ENCODE assay signal across 13 cellular contexts in genomic region chr14:35480119-35480769, GRCh38. TPM values are rescaled to one million over a fixed set of nuclear protein-coding genes. Genes with fewer than 3 reads are reported as not detected.
A peak's percentile ranks its signal among the peaks of the same experiment; 100 is the strongest.
DNase-seq lines count a peak whose midpoint lies in the region; ATAC-seq, FAIRE-seq and TF ChIP-seq lines count a peak whose summit lies in the region.
"Had no signal": no experiment of that assay in that cellular context is flagged by ENCODE, and none has a peak within 500 bp of the region (broad histone marks: within the 10 kb centered on the region; RNA-seq: fewer than 3 reads in every experiment).

No MANE protein-coding gene starts in this region.

- TF ChIP-seq RAD21 in SK-N-SH (IDR thresholded peaks at IDR 0.05; ENCODE audit: low read length): no peak

- TF ChIP-seq CTCF in SK-N-SH (IDR thresholded peaks at IDR 0.05) (no peak), endothelial cell (IDR thresholded peaks at IDR 0.05; ENCODE audit: unreplicated experiment) (no peak)

- H3K27ac ChIP-seq in SK-N-SH (ENCODE audit: low read depth in 2 of 2, low read length in 1 of 2): no peak overlapping the region
- H3K27ac ChIP-seq: prostate gland had no signal

- peaks cover 6% of the 10 kb centered on the region for H3K4me1 Mint-ChIP-seq in endothelial cell (ENCODE audit: unreplicated experiment)
- H3K4me1 Mint-ChIP-seq: CD14-positive monocyte had no signal

- DNase-seq in EL (peak; percentile 4), GM19239 (ENCODE audit: insufficient read length, low spot score) (peak; percentile 5), RPMI7951 (ENCODE audit: low read depth) (peak; percentile 35), SK-N-SH (no peak), posterior vena cava (ENCODE audit: low spot score) (no peak), endothelial cell (ENCODE audit: low spot score) (no peak)
- no peak for DNase-seq in effector CD4-positive, alpha-beta T cell
- DNase-seq: NCI-H2171 treated with DMSO at 0.1 percent for 48 hours, T1000 had no signal

- intact Hi-C loops in posterior vena cava (cut with DNase I): no loop called here

- no peak overlapping the region for H2AFZ ChIP-seq in SK-N-SH (ENCODE audit: low read depth)

- no peaks in the 10 kb centered on the region for H3K9me3 Mint-ChIP-seq in endothelial cell (ENCODE audit: unreplicated experiment)

- H3K79me2 ChIP-seq in SK-N-SH (ENCODE audit: insufficient read depth): no peaks in the 10 kb centered on the region

- no peaks in the 10 kb centered on the region for H3K27me3 Mint-ChIP-seq in endothelial cell (ENCODE audit: unreplicated experiment)

- no peak overlapping the region for H3K27ac Mint-ChIP-seq in endothelial cell (ENCODE audit: unreplicated experiment)

- POLR2A ChIA-PET in SK-N-SH (lab: Yijun Ruan, JAX): interaction anchor here (0.6 kb wide), 1 partner anchor 186 kb away, joined by 5 read pairs; no protein-coding TSS in a partner anchor

- peak; percentile 97 for ATAC-seq in HG02885 (IDR thresholded peaks at IDR 0.05; ENCODE audit: poor library complexity, unreplicated experiment)

- no peaks in the 10 kb centered on the region for H3K9me3 ChIP-seq in SK-N-SH
- H3K9me3 ChIP-seq: prostate gland had no signal

- no peak for FAIRE-seq in GM19239 (lab: Jason Lieb, UNC)
- FAIRE-seq: H1 had no signal

- no peaks in the 10 kb centered on the region for H3K36me3 Mint-ChIP-seq in endothelial cell (ENCODE audit: low read depth, unreplicated experiment)
- H3K36me3 Mint-ChIP-seq: CD14-positive monocyte had no signal

- H3K4me1 ChIP-seq in SK-N-SH (ENCODE audit: control insufficient read depth in 1 of 2, insufficient read depth in 2 of 2, low read depth in 1 of 2, low read length in 1 of 2): no peaks in the 10 kb centered on the region
- H3K4me1 ChIP-seq: prostate gland had no signal

- CTCF ChIA-PET in SK-N-SH (lab: Yijun Ruan, JAX): no interaction called here

- no peaks in the 10 kb centered on the region for H3K36me3 ChIP-seq in SK-N-SH (replicated peaks in 1 of 2; ENCODE audit: control insufficient read depth in 1 of 2, insufficient read depth in 2 of 2, low read length in 1 of 2)
- H3K36me3 ChIP-seq: prostate gland had no signal

- no peaks in the 10 kb centered on the region for H3F3A ChIP-seq in SK-N-SH (replicated peaks; ENCODE audit: insufficient read depth)

- no peaks in the 10 kb centered on the region for H4K20me1 ChIP-seq in SK-N-SH (ENCODE audit: insufficient read depth)

- no peaks in the 10 kb centered on the region for H3K27me3 ChIP-seq in SK-N-SH (ENCODE audit: insufficient read depth)

- no peak overlapping the region for H3K4me2 ChIP-seq in SK-N-SH

- no peak overlapping the region for H3K4me3 Mint-ChIP-seq in endothelial cell (ENCODE audit: unreplicated experiment)
- H3K4me3 Mint-ChIP-seq: CD14-positive monocyte had no signal

- no peak for TF ChIP-seq EP300 in SK-N-SH (IDR thresholded peaks at IDR 0.05; ENCODE audit: borderline replicate concordance in 1 of 2, low read depth in 1 of 2, low read length in 1 of 2)

- WGBS in SK-N-SH (ENCODE audit: low lambda C conversion rate): 74% methylated on average over 7 of the region's 7 CpGs

- H3K9ac ChIP-seq in SK-N-SH: no peak overlapping the region

- no peaks in the 10 kb centered on the region for H3K9me2 ChIP-seq in SK-N-SH

- no peak overlapping the region for H3K4me3 ChIP-seq in SK-N-SH (ENCODE audit: low read depth in 2 of 2, low read length in 1 of 2)
- H3K4me3 ChIP-seq: prostate gland had no signal

TF ChIP-seq in SK-N-SH, 30 proteins besides CTCF, POLR2A, EP300 and RAD21:
- TF ChIP-seq MXI1 (IDR thresholded peaks at IDR 0.05; ENCODE audit: low read depth, low read length) (no peak), RCOR1 (IDR thresholded peaks at IDR 0.05; ENCODE audit: low read length) (no peak), MEF2A (IDR thresholded peaks at IDR 0.05; ENCODE audit: borderline replicate concordance, low read depth) (no peak), PBX3 (IDR thresholded peaks at IDR 0.05) (no peak), FOSL2 (IDR thresholded peaks at IDR 0.05; ENCODE audit: borderline replicate concordance, low read depth) (no peak), IRF3 (IDR thresholded peaks at IDR 0.05; ENCODE audit: low read depth, low read length) (no peak), ZBTB33 (IDR thresholded peaks at IDR 0.05; ENCODE audit: borderline replicate concordance, low read depth) (no peak), POLR2AphosphoS5 (IDR thresholded peaks at IDR 0.05; ENCODE audit: low read depth, low read length) (no peak), FOXJ3 (CRISPR knock-in tag; IDR thresholded peaks at IDR 0.05) (no peak), ELF1 (IDR thresholded peaks at IDR 0.05) (no peak), TEAD4 (IDR thresholded peaks at IDR 0.05; ENCODE audit: borderline replicate concordance, insufficient read depth) (no peak), GABPA (IDR thresholded peaks at IDR 0.05; ENCODE audit: low read depth) (no peak), RFX5 (IDR thresholded peaks at IDR 0.05; ENCODE audit: low read length) (no peak), CHD2 (IDR thresholded peaks at IDR 0.05; ENCODE audit: low read length, partially characterized antibody) (no peak), NRF1 (IDR thresholded peaks at IDR 0.05; ENCODE audit: low read depth, low read length) (no peak), TAF1 (IDR thresholded peaks at IDR 0.05; ENCODE audit: borderline replicate concordance, low read depth, low read length) (no peak)
- TF ChIP-seq, protein P1, sequence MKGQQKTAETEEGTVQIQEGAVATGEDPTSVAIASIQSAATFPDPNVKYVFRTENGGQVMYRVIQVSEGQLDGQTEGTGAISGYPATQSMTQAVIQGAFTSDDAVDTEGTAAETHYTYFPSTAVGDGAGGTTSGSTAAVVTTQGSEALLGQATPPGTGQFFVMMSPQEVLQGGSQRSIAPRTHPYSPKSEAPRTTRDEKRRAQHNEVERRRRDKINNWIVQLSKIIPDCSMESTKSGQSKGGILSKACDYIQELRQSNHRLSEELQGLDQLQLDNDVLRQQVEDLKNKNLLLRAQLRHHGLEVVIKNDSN (IDR thresholded peaks at IDR 0.05; ENCODE audit: borderline replicate concordance, low read depth): no peak
- TF ChIP-seq, protein P2, sequence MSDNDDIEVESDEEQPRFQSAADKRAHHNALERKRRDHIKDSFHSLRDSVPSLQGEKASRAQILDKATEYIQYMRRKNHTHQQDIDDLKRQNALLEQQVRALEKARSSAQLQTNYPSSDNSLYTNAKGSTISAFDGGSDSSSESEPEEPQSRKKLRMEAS (IDR thresholded peaks at IDR 0.05; ENCODE audit: low read depth): no peak

RNA-seq across cellular contexts. Expression of gene INSM2, which starts 53.7 kb away (rescaled TPM):
- not detected in 2 replicates for total RNA-seq in RPMI7951 (2014; rRNA removed; shearing (Covaris generic))
- polyA plus RNA-seq in SK-N-SH (2012; rRNA removed): 0.15 and 0.67 TPM in 2 replicates
- 0.57 and 0.81 TPM in 2 replicates for polyA plus RNA-seq in SK-N-SH (2012; cell fraction: cytosol; rRNA removed)
- polyA plus RNA-seq in SK-N-SH (2012; cell fraction: nucleus; rRNA removed): 0.41 and 0.69 TPM in 2 replicates
- total RNA-seq in posterior vena cava (not detected), endothelial cell (ENCODE audit: unreplicated experiment) (not detected)
- total RNA-seq: H1 had no signal
- polyA plus RNA-seq: CD14-positive monocyte, H1 had no signal

Comparison
In these comparisons a context has a peak if more than half of its experiments do, and no peak if none do; other contexts are left out.
1. DNase-seq: peak in EL (single experiment), GM19239 (single experiment) and RPMI7951 (single experiment); none in SK-N-SH (single experiment), posterior vena cava (single experiment), effector CD4-positive, alpha-beta T cell (single experiment) and endothelial cell (single experiment).